1 cellular context compared by ENCODE assay signal in the genomic region with DNA sequence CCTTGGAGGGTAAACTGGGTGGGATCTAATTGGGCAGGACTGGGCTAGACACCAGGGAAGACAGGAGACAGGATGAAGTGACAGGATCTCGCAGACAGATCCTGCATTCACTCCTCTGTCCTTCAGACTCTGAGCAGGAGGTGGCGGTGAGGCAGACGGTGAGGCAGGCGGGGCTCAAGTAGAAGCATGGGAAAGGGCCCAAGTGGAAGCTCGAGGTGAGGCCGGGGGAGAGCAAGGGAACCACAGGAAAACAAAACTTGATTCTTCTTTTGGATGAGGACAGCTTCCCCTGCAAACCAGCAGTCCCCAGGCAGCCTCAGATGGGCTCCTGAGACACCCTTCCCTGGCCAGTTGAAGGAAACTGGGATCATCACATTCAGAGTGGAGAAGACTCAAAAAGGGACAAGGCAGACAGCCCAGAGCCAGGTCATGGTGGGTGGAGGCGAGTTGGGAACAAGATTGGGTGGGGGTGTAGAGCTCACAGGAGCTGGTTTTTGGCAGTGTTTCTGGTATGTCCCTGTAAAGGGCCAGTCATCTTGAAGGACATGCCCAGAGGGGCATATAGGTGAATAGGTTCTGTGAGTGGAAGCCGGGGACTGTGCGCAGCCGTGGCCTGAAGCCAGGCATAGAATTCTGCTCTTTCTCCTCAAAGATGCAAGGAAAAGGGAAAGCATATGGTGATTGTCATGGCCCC.
TF ChIP-seq lines count a peak whose summit lies in the region.

No MANE protein-coding gene starts in this region.

TF ChIP-seq in H1, 55 proteins besides CTCF, POLR2A, EP300 and RAD21:
- TF ChIP-seq POLR2AphosphoS5 (IDR thresholded peaks at IDR 0.05; ENCODE audit: low read depth, low read length) = peak; percentile 3; the same call in 1 of the 2 replicates
- TF ChIP-seq E2F6 (IDR thresholded peaks at IDR 0.05) = no peak
- TF ChIP-seq MAX (IDR thresholded peaks at IDR 0.05) = peak; percentile 44; the same call in 1 of the 2 replicates
